ENCODE assay signal across 1 cellular context in the genomic region with DNA sequence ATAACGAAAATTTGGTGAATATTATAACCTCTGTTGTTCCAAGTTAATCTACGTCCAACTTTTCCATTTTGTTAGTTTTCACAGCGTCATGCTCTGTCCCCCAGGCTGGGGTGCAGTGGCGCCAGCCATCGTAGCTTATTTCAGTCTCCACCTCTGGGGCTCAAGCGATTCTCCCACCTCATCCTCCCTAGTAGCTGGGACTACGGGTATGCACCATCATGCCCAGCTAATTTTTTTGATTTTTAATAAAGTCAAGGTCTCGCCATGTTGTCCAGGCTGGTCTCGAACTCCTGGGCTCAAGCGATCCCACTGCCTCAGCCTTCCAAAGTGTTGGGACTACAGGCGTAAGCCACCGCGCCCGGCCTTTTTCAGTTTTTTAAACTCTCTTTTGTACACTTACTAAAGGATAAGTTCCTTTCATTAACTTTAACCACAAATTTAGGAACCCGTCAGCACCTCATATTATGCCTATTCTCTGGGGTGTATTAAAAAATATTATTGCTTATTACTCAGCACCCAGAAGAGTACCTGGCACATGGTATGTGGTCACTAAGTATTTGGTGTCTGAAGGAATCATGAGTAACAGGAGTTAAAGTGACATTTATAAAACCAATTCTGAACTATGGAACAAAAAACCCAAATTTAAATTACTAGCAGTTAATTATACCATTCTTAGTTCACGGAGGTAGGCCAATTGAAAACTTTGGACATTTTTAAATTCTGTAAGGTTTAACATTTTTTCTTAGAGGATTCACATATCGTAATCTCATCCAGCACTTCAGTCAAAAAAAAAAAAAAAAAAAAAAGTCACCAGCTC.
TF ChIP-seq lines count a peak whose summit lies in the region.

No MANE protein-coding gene starts in this region.

TF ChIP-seq in K562, 482 proteins besides CTCF, POLR2A, EP300 and RAD21 (continued from another document):
- TF ChIP-seq, protein P1, sequence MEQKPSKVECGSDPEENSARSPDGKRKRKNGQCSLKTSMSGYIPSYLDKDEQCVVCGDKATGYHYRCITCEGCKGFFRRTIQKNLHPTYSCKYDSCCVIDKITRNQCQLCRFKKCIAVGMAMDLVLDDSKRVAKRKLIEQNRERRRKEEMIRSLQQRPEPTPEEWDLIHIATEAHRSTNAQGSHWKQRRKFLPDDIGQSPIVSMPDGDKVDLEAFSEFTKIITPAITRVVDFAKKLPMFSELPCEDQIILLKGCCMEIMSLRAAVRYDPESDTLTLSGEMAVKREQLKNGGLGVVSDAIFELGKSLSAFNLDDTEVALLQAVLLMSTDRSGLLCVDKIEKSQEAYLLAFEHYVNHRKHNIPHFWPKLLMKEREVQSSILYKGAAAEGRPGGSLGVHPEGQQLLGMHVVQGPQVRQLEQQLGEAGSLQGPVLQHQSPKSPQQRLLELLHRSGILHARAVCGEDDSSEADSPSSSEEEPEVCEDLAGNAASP (IDR thresholded peaks at IDR 0.05), result no peak
- TF ChIP-seq, protein P2, sequence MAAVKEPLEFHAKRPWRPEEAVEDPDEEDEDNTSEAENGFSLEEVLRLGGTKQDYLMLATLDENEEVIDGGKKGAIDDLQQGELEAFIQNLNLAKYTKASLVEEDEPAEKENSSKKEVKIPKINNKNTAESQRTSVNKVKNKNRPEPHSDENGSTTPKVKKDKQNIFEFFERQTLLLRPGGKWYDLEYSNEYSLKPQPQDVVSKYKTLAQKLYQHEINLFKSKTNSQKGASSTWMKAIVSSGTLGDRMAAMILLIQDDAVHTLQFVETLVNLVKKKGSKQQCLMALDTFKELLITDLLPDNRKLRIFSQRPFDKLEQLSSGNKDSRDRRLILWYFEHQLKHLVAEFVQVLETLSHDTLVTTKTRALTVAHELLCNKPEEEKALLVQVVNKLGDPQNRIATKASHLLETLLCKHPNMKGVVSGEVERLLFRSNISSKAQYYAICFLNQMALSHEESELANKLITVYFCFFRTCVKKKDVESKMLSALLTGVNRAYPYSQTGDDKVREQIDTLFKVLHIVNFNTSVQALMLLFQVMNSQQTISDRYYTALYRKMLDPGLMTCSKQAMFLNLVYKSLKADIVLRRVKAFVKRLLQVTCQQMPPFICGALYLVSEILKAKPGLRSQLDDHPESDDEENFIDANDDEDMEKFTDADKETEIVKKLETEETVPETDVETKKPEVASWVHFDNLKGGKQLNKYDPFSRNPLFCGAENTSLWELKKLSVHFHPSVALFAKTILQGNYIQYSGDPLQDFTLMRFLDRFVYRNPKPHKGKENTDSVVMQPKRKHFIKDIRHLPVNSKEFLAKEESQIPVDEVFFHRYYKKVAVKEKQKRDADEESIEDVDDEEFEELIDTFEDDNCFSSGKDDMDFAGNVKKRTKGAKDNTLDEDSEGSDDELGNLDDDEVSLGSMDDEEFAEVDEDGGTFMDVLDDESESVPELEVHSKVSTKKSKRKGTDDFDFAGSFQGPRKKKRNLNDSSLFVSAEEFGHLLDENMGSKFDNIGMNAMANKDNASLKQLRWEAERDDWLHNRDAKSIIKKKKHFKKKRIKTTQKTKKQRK (IDR thresholded peaks at IDR 0.05; ENCODE audit: borderline replicate concordance, low read depth, low read length), result no peak
- no peak for TF ChIP-seq HIVEP1 (CRISPR knock-in tag; IDR thresholded peaks at IDR 0.05)
- no peak for TF ChIP-seq KDM5B (IDR thresholded peaks at IDR 0.05; ENCODE audit: insufficient replicate concordance, low read depth, low read length)
- TF ChIP-seq, protein P3, sequence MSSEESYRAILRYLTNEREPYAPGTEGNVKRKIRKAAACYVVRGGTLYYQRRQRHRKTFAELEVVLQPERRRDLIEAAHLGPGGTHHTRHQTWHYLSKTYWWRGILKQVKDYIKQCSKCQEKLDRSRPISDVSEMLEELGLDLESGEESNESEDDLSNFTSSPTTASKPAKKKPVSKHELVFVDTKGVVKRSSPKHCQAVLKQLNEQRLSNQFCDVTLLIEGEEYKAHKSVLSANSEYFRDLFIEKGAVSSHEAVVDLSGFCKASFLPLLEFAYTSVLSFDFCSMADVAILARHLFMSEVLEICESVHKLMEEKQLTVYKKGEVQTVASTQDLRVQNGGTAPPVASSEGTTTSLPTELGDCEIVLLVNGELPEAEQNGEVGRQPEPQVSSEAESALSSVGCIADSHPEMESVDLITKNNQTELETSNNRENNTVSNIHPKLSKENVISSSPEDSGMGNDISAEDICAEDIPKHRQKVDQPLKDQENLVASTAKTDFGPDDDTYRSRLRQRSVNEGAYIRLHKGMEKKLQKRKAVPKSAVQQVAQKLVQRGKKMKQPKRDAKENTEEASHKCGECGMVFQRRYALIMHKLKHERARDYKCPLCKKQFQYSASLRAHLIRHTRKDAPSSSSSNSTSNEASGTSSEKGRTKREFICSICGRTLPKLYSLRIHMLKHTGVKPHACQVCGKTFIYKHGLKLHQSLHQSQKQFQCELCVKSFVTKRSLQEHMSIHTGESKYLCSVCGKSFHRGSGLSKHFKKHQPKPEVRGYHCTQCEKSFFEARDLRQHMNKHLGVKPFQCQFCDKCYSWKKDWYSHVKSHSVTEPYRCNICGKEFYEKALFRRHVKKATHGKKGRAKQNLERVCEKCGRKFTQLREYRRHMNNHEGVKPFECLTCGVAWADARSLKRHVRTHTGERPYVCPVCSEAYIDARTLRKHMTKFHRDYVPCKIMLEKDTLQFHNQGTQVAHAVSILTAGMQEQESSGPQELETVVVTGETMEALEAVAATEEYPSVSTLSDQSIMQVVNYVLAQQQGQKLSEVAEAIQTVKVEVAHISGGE (CRISPR knock-in tag; IDR thresholded peaks at IDR 0.05), result no peak; a peak in 1 of 6 replicates
- 0 out of 2 replicates have a peak, but pooled peaks have one; percentile 16 for TF ChIP-seq CREM (IDR thresholded peaks at IDR 0.05; ENCODE audit: low read depth)
- TF ChIP-seq, protein P4, sequence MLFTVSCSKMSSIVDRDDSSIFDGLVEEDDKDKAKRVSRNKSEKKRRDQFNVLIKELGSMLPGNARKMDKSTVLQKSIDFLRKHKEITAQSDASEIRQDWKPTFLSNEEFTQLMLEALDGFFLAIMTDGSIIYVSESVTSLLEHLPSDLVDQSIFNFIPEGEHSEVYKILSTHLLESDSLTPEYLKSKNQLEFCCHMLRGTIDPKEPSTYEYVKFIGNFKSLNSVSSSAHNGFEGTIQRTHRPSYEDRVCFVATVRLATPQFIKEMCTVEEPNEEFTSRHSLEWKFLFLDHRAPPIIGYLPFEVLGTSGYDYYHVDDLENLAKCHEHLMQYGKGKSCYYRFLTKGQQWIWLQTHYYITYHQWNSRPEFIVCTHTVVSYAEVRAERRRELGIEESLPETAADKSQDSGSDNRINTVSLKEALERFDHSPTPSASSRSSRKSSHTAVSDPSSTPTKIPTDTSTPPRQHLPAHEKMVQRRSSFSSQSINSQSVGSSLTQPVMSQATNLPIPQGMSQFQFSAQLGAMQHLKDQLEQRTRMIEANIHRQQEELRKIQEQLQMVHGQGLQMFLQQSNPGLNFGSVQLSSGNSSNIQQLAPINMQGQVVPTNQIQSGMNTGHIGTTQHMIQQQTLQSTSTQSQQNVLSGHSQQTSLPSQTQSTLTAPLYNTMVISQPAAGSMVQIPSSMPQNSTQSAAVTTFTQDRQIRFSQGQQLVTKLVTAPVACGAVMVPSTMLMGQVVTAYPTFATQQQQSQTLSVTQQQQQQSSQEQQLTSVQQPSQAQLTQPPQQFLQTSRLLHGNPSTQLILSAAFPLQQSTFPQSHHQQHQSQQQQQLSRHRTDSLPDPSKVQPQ (CRISPR knock-in tag; IDR thresholded peaks at IDR 0.05; ENCODE audit: borderline replicate concordance), result no peak
- TF ChIP-seq, protein P5, sequence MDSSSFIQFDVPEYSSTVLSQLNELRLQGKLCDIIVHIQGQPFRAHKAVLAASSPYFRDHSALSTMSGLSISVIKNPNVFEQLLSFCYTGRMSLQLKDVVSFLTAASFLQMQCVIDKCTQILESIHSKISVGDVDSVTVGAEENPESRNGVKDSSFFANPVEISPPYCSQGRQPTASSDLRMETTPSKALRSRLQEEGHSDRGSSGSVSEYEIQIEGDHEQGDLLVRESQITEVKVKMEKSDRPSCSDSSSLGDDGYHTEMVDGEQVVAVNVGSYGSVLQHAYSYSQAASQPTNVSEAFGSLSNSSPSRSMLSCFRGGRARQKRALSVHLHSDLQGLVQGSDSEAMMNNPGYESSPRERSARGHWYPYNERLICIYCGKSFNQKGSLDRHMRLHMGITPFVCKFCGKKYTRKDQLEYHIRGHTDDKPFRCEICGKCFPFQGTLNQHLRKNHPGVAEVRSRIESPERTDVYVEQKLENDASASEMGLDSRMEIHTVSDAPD (CRISPR knock-in tag; IDR thresholded peaks at IDR 0.05), result no peak
- TF ChIP-seq BCL6 (CRISPR knock-in tag; IDR thresholded peaks at IDR 0.05), result no peak
- peak; percentile 78 for TF ChIP-seq ADNP (tag; IDR thresholded peaks at IDR 0.05)
- TF ChIP-seq, protein P6, sequence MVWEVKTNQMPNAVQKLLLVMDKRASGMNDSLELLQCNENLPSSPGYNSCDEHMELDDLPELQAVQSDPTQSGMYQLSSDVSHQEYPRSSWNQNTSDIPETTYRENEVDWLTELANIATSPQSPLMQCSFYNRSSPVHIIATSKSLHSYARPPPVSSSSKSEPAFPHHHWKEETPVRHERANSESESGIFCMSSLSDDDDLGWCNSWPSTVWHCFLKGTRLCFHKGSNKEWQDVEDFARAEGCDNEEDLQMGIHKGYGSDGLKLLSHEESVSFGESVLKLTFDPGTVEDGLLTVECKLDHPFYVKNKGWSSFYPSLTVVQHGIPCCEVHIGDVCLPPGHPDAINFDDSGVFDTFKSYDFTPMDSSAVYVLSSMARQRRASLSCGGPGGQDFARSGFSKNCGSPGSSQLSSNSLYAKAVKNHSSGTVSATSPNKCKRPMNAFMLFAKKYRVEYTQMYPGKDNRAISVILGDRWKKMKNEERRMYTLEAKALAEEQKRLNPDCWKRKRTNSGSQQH (CRISPR knock-in tag; IDR thresholded peaks at IDR 0.05), result no peak
